Comparison of ENCODE assay signal across 1 cellular context in the genomic region with DNA sequence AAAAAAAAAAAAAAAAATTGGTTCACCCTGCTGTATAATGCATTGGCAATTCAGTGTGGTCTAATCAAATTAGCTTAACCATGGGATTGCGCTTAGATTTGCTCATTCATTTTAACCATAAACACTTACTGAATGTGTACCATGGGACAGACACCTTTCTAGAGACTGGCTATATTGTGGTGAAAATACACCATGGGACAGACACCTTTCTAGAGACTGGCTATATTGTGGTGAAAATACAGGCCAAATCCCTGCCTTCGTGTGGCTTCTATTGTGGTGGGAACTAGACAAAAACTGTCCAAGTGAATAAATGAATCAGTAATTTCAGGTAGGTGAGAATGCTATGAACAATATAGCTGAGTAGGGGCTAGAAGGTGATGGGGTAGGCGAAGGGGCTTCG.
TF ChIP-seq lines count a peak whose summit lies in the region.

No MANE protein-coding gene starts in this region.

TF ChIP-seq in GM12878, 131 proteins besides CTCF, POLR2A, EP300 and RAD21:
- TF ChIP-seq TCF7 (IDR thresholded peaks at IDR 0.05; ENCODE audit: borderline replicate concordance): no peak
- TF ChIP-seq RUNX3 (IDR thresholded peaks at IDR 0.05; ENCODE audit: low read length): peak; percentile 19; the same call in 1 of the 2 replicates
- TF ChIP-seq ZNF384 (IDR thresholded peaks at IDR 0.05; ENCODE audit: borderline replicate concordance, low read depth, low read length): no peak
